In the genomic region with DNA sequence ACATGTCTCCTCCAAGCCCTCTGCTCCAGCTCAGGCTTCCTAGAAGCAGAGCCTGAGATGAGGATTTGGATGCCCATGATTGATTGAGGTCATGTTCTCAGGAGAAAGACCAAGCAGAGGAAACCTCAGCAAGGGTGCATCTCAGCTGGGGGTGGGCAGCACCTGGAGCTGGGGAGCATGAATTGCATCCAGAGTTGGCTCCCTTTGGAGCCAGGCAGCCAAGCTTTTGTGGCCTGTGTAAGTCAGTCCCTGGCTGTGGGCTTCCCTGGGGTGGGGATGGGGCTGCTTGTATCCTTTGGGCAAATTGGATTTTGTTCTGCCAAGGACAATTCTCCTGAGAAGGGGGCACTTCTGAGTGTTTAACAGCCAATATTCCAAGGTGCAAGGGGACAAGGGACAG, we compare ENCODE assay signal across 22 cellular contexts.
DNase-seq lines count a peak whose midpoint lies in the region; ATAC-seq and TF ChIP-seq lines count a peak whose summit lies in the region.
"Had no signal": no experiment of that assay in that cellular context is flagged by ENCODE, and none has a peak within 500 bp of the region (broad histone marks: within the 10 kb centered on the region; RNA-seq: fewer than 3 reads in every experiment).

No MANE protein-coding gene starts in this region.

- H3K9me3 Mint-ChIP-seq in osteocyte (ENCODE audit: unreplicated experiment), result no peaks in the 10 kb centered on the region
- H3K9me3 Mint-ChIP-seq in endothelial cell (ENCODE audit: unreplicated experiment), result no peaks in the 10 kb centered on the region
- H3K9me3 Mint-ChIP-seq: CD4-positive, alpha-beta T cell; CD8-positive, alpha-beta memory T cell; HFFc6 had no signal

- no peak for TF ChIP-seq CTCF in right atrium auricular region (IDR thresholded peaks at IDR 0.05)
- TF ChIP-seq CTCF in osteocyte (IDR thresholded peaks at IDR 0.05), result no peak
- no peak for TF ChIP-seq CTCF in endothelial cell (IDR thresholded peaks at IDR 0.05; ENCODE audit: unreplicated experiment)

- H3K9me3 ChIP-seq in right atrium auricular region (no peaks in the 10 kb centered on the region), right cardiac atrium (ENCODE audit: control insufficient read depth, low read length) (no peaks in the 10 kb centered on the region), skeletal muscle satellite cell (replicated peaks; ENCODE audit: low read length) (no peaks in the 10 kb centered on the region)
- H3K9me3 ChIP-seq: A549, BE2C, HAP-1 had no signal

- H3K27ac ChIP-seq in right atrium auricular region, result no peak overlapping the region
- no peak overlapping the region for H3K27ac ChIP-seq in right cardiac atrium (ENCODE audit: low read length)
- H3K27ac ChIP-seq: A549; BLaER1 treated with 17β-estradiol and CSF1 and Interleukin-3, amounts not matched to agents 10 nM and 100 nM; GM23248 had no signal

- H3K36me3 Mint-ChIP-seq in osteocyte (ENCODE audit: unreplicated experiment) (no peaks in the 10 kb centered on the region), endothelial cell (ENCODE audit: low read depth, unreplicated experiment) (no peaks in the 10 kb centered on the region)
- H3K36me3 Mint-ChIP-seq: CD14-positive monocyte; CD8-positive, alpha-beta memory T cell had no signal

- DNase-seq in right atrium auricular region (ENCODE audit: low spot score) (peak; percentile 50), right cardiac atrium (no peak), osteocyte (ENCODE audit: extremely low spot score, unreplicated experiment) (peak; percentile 66), NCI-H1105 (lab: John Stamatoyannopoulos, UW) (no peak), endothelial cell (ENCODE audit: low spot score) (no peak)
- DNase-seq: 8988T; ACHN; AML-193; BE2C; CD4-positive, alpha-beta T cell; CD8-positive, alpha-beta memory T cell; DMS 273 treated with DMSO at 0.1 percent for 48 hours; DMS79; GDM1; GM23248; HFFc6 had no signal

- H3K4me3 Mint-ChIP-seq in osteocyte (ENCODE audit: unreplicated experiment) (no peak overlapping the region), endothelial cell (ENCODE audit: unreplicated experiment) (no peak overlapping the region)
- H3K4me3 Mint-ChIP-seq: CD14-positive monocyte; CD4-positive, alpha-beta T cell; CD8-positive, alpha-beta memory T cell; HFFc6 had no signal

- H3K36me3 ChIP-seq in right atrium auricular region (no peaks in the 10 kb centered on the region), skeletal muscle satellite cell (ENCODE audit: insufficient read depth, low read length) (no peaks in the 10 kb centered on the region)
- H3K36me3 ChIP-seq: BE2C; BLaER1 treated with 17β-estradiol and CSF1 and Interleukin-3, amounts not matched to agents 10 nM and 100 nM; HAP-1 had no signal

- H3K4me3 ChIP-seq in right atrium auricular region (no peak overlapping the region), right cardiac atrium (ENCODE audit: low read length) (no peak overlapping the region), skeletal muscle satellite cell (ENCODE audit: low read length) (no peak overlapping the region)
- H3K4me3 ChIP-seq: A549; BLaER1 treated with 17β-estradiol and CSF1 and Interleukin-3, amounts not matched to agents 10 nM and 100 nM; GM12878; GM23248; HAP-1 had no signal

- H3K27me3 Mint-ChIP-seq in osteocyte (ENCODE audit: unreplicated experiment) (peaks cover 6% of the 10 kb centered on the region), endothelial cell (ENCODE audit: unreplicated experiment) (no peaks in the 10 kb centered on the region)

- ATAC-seq in right cardiac atrium, result no peak
- ATAC-seq: A549, GM12878 had no signal

- peak overlapping the region; percentile 46 for H3K4me2 ChIP-seq in skeletal muscle satellite cell (ENCODE audit: low read length)
- H3K4me2 ChIP-seq: A549 had no signal

- H3K4me1 ChIP-seq in right atrium auricular region (peaks cover 0 to 2% of the 10 kb centered on the region in 2 donors), right cardiac atrium (ENCODE audit: control insufficient read depth, insufficient read depth, low read length) (no peaks in the 10 kb centered on the region), skeletal muscle satellite cell (ENCODE audit: control insufficient read depth, insufficient read depth, low read length) (peaks cover 13% of the 10 kb centered on the region)
- H3K4me1 ChIP-seq: A549, BE2C, HAP-1 had no signal

- H3K27ac Mint-ChIP-seq in osteocyte (ENCODE audit: unreplicated experiment) (no peak overlapping the region), endothelial cell (ENCODE audit: unreplicated experiment) (no peak overlapping the region)
- H3K27ac Mint-ChIP-seq: CD4-positive, alpha-beta T cell; CD8-positive, alpha-beta memory T cell; HFFc6 had no signal

- intact Hi-C loops in right cardiac atrium (cut with DNase I), result no loop called here

- H3K27me3 ChIP-seq in right atrium auricular region (no peaks in the 10 kb centered on the region), right cardiac atrium (ENCODE audit: control insufficient read depth, insufficient read depth) (no peaks in the 10 kb centered on the region), skeletal muscle satellite cell (ENCODE audit: control insufficient read depth, insufficient read depth, low read length) (peaks cover 7% of the 10 kb centered on the region)
- H3K27me3 ChIP-seq: BE2C; BLaER1 treated with 17β-estradiol and CSF1 and Interleukin-3, amounts not matched to agents 10 nM and 100 nM had no signal

- H3K9ac ChIP-seq in skeletal muscle satellite cell (ENCODE audit: low read depth, low read length), result no peak overlapping the region
- H3K9ac ChIP-seq: BLaER1 treated with 17β-estradiol and CSF1 and Interleukin-3, amounts not matched to agents 10 nM and 100 nM; GM23248 had no signal

- no peaks in the 10 kb centered on the region for H3K4me1 Mint-ChIP-seq in osteocyte (ENCODE audit: unreplicated experiment)
- H3K4me1 Mint-ChIP-seq in endothelial cell (ENCODE audit: unreplicated experiment), result no peaks in the 10 kb centered on the region
- H3K4me1 Mint-ChIP-seq: CD14-positive monocyte; CD8-positive, alpha-beta memory T cell had no signal

Comparison
In these comparisons a context has a peak if more than half of its experiments do, and no peak if none do; other contexts are left out.
1. DNase-seq: peak in right atrium auricular region (single experiment) and osteocyte (single experiment); none in right cardiac atrium (0 of 3), NCI-H1105 (single experiment) and endothelial cell (single experiment).